17 cellular contexts compared by ENCODE assay signal in genomic region chr1:199083680-199084079, GRCh38.
DNase-seq lines count a peak whose midpoint lies in the region; ATAC-seq and TF ChIP-seq lines count a peak whose summit lies in the region.
"Had no signal": no experiment of that assay in that cellular context is flagged by ENCODE, and none has a peak within 500 bp of the region (broad histone marks: within the 10 kb centered on the region; RNA-seq: fewer than 3 reads in every experiment).

No MANE protein-coding gene starts in this region.

- H3K4me1 Mint-ChIP-seq in CD8-positive, alpha-beta T cell (ENCODE audit: low read depth): peaks cover 2% of the 10 kb centered on the region

- intact Hi-C loops in CD8-positive, alpha-beta T cell (cut with DNase I, micrococcal nuclease): no loop called here
- intact Hi-C loops in cardiac septum (cut with DNase I): no loop called here

- no peak overlapping the region for H3K27ac Mint-ChIP-seq in CD8-positive, alpha-beta T cell

- POLR2A ChIA-PET in AG04449 (lab: Yijun Ruan, JAX): no interaction called here
- POLR2A ChIA-PET in CD8-positive, alpha-beta T cell (lab: Charles Lee): no interaction called here

- ATAC-seq in CD8-positive, alpha-beta T cell: no peak
- ATAC-seq: gastroesophageal sphincter had no signal

- H3K36me3 ChIP-seq in KOPT-K1 (ENCODE audit: insufficient read depth, low read length): no peaks in the 10 kb centered on the region
- H3K36me3 ChIP-seq in CD8-positive, alpha-beta T cell (ENCODE audit: insufficient read depth, low read length): no peaks in the 10 kb centered on the region
- H3K36me3 ChIP-seq: gastroesophageal sphincter, prostate gland, SJSA1, transverse colon had no signal

- no peaks in the 10 kb centered on the region for H3K36me3 Mint-ChIP-seq in CD8-positive, alpha-beta T cell

- H3K9me3 ChIP-seq in KOPT-K1 (ENCODE audit: insufficient read depth, low read length, poor library complexity, severe bottlenecking): no peaks in the 10 kb centered on the region
- no peaks in the 10 kb centered on the region for H3K9me3 ChIP-seq in CD8-positive, alpha-beta T cell (ENCODE audit: low read length)
- H3K9me3 ChIP-seq: Caco-2, gastroesophageal sphincter, prostate gland, SJSA1, transverse colon had no signal

- TF ChIP-seq CTCF in AG04449 (IDR thresholded peaks at IDR 0.05; ENCODE audit: insufficient read depth, low read length, missing control alignments): no peak
- no peak for TF ChIP-seq CTCF in CD8-positive, alpha-beta T cell (IDR thresholded peaks at IDR 0.05)

- H3K4me3 Mint-ChIP-seq in CD8-positive, alpha-beta T cell: no peak overlapping the region

- H3K27ac ChIP-seq in KOPT-K1 (ENCODE audit: low read depth, low read length, poor library complexity, severe bottlenecking) (peak overlapping the region; percentile 96), caudate nucleus (ENCODE audit: low read depth, low read length) (peak overlapping the region; percentile 84)
- H3K27ac ChIP-seq in CD8-positive, alpha-beta T cell (ENCODE audit: low read depth, low read length): no peak overlapping the region
- H3K27ac ChIP-seq: gastroesophageal sphincter, prostate gland, SJSA1, transverse colon had no signal

- peaks cover 2% of the 10 kb centered on the region for H3K4me1 ChIP-seq in CD8-positive, alpha-beta T cell (ENCODE audit: insufficient read depth, low read length)
- H3K4me1 ChIP-seq: Caco-2, gastroesophageal sphincter, prostate gland, SJSA1, transverse colon had no signal

- no peak overlapping the region for H3K4me3 ChIP-seq in AG04449 (ENCODE audit: low read depth, low read length)
- no peak overlapping the region for H3K4me3 ChIP-seq in CD8-positive, alpha-beta T cell (ENCODE audit: low read depth, low read length)
- H3K4me3 ChIP-seq: gastroesophageal sphincter, prostate gland, SJSA1, transverse colon had no signal

- CTCF ChIA-PET in AG04449 (lab: Yijun Ruan, JAX): interaction anchor here (1.2 to 2.6 kb wide), 2 partner anchors 9 to 30 kb away, joined by 3 to 8 read pairs; no protein-coding TSS in a partner anchor
- CTCF ChIA-PET in CD8-positive, alpha-beta T cell (lab: Charles Lee): interaction anchor here (0.8 to 1.9 kb wide), 2 partner anchors 11 to 29 kb away, joined by 4 to 7 read pairs; no protein-coding TSS in a partner anchor

- DNase-seq in AG04449 (ENCODE audit: low read depth, low spot score): peak; percentile 3
- DNase-seq in caudate nucleus (lab: John Stamatoyannopoulos, UW): peak in 41 of 61 donors; percentile 2 to 89 (median 38)
- peak; percentile 51 for DNase-seq in iris pigment epithelial cell (ENCODE audit: low read depth)
- DNase-seq in CD8-positive, alpha-beta T cell: no peak
- DNase-seq in stimulated activated CD4-positive, alpha-beta T cell treated with anti-CD3 and anti-CD28 coated beads, Interleukin-4, amount 100 ng/mL, for 24 hours: no peak
- no peak for DNase-seq in DMS53 (lab: John Stamatoyannopoulos, UW)
- DNase-seq in cardiac septum (ENCODE audit: low spot score): no peak
- DNase-seq: amniotic stem cell, Caco-2, kidney, NCI-H1105, NCI-H2227 treated with DMSO at 0.1 percent for 48 hours, transverse colon had no signal

- peaks cover 2% of the 10 kb centered on the region for H3K27me3 Mint-ChIP-seq in CD8-positive, alpha-beta T cell (ENCODE audit: low read depth)

- H3K9me3 Mint-ChIP-seq in CD8-positive, alpha-beta T cell: no peaks in the 10 kb centered on the region

- H3K27me3 ChIP-seq in CD8-positive, alpha-beta T cell (ENCODE audit: insufficient read depth, low read length): no peaks in the 10 kb centered on the region
- H3K27me3 ChIP-seq: gastroesophageal sphincter, SJSA1, transverse colon had no signal

Comparison
In these comparisons a context has a peak if more than half of its experiments do, and no peak if none do; other contexts are left out.
1. DNase-seq: peak in AG04449 (single experiment), caudate nucleus (41 of 61) and iris pigment epithelial cell (single experiment); none in CD8-positive, alpha-beta T cell (0 of 7), stimulated activated CD4-positive, alpha-beta T cell treated with anti-CD3 and anti-CD28 coated beads, Interleukin-4, amount 100 ng/mL, for 24 hours (single experiment), DMS53 (single experiment) and cardiac septum (single experiment).